ENCODE assay signal across 1 cellular context in the genomic region with DNA sequence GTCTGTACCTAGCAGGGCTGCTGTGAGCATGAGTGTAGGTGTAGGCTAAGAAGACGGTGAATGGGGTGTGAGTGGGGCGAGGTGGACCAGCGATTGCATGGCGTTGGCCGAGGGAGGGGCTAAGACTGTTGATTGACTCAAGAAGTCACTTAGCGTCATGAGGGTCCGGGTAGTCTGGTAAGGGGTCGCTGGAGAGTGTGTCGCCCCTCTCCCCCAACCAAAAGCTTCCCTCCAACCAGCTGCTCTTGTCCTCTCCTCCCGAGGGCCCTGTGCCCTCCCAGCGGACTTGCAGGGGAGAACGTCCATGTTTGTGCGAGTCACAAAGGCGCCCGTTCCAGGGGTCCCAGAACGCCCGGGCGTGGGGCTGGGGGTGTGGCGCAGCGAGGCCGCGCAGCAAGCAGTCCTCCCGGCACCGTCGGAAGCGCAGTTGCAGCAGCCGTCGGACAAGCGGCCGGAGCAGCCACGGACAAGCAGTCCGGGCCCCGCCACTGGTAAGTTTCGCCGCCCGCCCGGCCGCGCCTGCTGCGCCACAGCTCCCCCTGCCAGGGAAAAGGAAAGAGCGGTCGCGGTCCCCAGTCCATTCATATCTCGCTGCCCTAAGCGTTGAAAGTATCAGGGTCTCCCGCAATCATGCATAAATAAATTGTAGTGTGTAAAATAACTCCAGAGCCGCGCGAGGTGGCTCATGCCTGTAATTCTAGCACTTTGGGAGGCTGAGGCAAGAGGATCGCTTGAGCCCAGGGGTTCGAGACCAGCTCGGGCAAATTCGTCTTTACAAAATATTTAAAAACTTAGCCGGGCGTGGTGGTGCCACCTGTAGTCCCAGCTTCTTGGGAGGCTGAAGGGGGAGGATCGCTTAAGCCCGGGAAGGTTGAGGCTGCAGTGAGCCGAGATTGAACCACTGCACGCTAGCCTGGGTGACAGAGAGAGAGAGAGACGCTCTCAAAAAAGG.
TF ChIP-seq lines count a peak whose summit lies in the region.

A gene (plus strand): TSS at position 373 of the 952 bp plus-strand sequence. CDS start 5,968 bp downstream, outside the sequence.

TF ChIP-seq in K562, 482 proteins besides CTCF, POLR2A, EP300 and RAD21 (continued from another document and continues in another):
- 0 out of 2 replicates have a peak, but pooled peaks have one; percentile 21 for TF ChIP-seq RBFOX2 (IDR thresholded peaks at IDR 0.05; ENCODE audit: low read depth, low read length)
- TF ChIP-seq, protein P1, sequence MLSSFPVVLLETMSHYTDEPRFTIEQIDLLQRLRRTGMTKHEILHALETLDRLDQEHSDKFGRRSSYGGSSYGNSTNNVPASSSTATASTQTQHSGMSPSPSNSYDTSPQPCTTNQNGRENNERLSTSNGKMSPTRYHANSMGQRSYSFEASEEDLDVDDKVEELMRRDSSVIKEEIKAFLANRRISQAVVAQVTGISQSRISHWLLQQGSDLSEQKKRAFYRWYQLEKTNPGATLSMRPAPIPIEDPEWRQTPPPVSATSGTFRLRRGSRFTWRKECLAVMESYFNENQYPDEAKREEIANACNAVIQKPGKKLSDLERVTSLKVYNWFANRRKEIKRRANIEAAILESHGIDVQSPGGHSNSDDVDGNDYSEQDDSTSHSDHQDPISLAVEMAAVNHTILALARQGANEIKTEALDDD (IDR thresholded peaks at IDR 0.05) = no peak
- TF ChIP-seq, protein P2, sequence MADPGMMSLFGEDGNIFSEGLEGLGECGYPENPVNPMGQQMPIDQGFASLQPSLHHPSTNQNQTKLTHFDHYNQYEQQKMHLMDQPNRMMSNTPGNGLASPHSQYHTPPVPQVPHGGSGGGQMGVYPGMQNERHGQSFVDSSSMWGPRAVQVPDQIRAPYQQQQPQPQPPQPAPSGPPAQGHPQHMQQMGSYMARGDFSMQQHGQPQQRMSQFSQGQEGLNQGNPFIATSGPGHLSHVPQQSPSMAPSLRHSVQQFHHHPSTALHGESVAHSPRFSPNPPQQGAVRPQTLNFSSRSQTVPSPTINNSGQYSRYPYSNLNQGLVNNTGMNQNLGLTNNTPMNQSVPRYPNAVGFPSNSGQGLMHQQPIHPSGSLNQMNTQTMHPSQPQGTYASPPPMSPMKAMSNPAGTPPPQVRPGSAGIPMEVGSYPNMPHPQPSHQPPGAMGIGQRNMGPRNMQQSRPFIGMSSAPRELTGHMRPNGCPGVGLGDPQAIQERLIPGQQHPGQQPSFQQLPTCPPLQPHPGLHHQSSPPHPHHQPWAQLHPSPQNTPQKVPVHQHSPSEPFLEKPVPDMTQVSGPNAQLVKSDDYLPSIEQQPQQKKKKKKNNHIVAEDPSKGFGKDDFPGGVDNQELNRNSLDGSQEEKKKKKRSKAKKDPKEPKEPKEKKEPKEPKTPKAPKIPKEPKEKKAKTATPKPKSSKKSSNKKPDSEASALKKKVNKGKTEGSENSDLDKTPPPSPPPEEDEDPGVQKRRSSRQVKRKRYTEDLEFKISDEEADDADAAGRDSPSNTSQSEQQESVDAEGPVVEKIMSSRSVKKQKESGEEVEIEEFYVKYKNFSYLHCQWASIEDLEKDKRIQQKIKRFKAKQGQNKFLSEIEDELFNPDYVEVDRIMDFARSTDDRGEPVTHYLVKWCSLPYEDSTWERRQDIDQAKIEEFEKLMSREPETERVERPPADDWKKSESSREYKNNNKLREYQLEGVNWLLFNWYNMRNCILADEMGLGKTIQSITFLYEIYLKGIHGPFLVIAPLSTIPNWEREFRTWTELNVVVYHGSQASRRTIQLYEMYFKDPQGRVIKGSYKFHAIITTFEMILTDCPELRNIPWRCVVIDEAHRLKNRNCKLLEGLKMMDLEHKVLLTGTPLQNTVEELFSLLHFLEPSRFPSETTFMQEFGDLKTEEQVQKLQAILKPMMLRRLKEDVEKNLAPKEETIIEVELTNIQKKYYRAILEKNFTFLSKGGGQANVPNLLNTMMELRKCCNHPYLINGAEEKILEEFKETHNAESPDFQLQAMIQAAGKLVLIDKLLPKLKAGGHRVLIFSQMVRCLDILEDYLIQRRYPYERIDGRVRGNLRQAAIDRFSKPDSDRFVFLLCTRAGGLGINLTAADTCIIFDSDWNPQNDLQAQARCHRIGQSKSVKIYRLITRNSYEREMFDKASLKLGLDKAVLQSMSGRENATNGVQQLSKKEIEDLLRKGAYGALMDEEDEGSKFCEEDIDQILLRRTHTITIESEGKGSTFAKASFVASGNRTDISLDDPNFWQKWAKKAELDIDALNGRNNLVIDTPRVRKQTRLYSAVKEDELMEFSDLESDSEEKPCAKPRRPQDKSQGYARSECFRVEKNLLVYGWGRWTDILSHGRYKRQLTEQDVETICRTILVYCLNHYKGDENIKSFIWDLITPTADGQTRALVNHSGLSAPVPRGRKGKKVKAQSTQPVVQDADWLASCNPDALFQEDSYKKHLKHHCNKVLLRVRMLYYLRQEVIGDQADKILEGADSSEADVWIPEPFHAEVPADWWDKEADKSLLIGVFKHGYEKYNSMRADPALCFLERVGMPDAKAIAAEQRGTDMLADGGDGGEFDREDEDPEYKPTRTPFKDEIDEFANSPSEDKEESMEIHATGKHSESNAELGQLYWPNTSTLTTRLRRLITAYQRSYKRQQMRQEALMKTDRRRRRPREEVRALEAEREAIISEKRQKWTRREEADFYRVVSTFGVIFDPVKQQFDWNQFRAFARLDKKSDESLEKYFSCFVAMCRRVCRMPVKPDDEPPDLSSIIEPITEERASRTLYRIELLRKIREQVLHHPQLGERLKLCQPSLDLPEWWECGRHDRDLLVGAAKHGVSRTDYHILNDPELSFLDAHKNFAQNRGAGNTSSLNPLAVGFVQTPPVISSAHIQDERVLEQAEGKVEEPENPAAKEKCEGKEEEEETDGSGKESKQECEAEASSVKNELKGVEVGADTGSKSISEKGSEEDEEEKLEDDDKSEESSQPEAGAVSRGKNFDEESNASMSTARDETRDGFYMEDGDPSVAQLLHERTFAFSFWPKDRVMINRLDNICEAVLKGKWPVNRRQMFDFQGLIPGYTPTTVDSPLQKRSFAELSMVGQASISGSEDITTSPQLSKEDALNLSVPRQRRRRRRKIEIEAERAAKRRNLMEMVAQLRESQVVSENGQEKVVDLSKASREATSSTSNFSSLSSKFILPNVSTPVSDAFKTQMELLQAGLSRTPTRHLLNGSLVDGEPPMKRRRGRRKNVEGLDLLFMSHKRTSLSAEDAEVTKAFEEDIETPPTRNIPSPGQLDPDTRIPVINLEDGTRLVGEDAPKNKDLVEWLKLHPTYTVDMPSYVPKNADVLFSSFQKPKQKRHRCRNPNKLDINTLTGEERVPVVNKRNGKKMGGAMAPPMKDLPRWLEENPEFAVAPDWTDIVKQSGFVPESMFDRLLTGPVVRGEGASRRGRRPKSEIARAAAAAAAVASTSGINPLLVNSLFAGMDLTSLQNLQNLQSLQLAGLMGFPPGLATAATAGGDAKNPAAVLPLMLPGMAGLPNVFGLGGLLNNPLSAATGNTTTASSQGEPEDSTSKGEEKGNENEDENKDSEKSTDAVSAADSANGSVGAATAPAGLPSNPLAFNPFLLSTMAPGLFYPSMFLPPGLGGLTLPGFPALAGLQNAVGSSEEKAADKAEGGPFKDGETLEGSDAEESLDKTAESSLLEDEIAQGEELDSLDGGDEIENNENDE (IDR thresholded peaks at IDR 0.05; ENCODE audit: low read depth, low read length) = no peak
- TF ChIP-seq NCOA6 (IDR thresholded peaks at IDR 0.05) = peak; percentile 95
- no peak for TF ChIP-seq SMC3 (conservative IDR thresholded peaks at IDR 0.05; ENCODE audit: insufficient read depth, low read depth, low read length)
- TF ChIP-seq, protein P3, sequence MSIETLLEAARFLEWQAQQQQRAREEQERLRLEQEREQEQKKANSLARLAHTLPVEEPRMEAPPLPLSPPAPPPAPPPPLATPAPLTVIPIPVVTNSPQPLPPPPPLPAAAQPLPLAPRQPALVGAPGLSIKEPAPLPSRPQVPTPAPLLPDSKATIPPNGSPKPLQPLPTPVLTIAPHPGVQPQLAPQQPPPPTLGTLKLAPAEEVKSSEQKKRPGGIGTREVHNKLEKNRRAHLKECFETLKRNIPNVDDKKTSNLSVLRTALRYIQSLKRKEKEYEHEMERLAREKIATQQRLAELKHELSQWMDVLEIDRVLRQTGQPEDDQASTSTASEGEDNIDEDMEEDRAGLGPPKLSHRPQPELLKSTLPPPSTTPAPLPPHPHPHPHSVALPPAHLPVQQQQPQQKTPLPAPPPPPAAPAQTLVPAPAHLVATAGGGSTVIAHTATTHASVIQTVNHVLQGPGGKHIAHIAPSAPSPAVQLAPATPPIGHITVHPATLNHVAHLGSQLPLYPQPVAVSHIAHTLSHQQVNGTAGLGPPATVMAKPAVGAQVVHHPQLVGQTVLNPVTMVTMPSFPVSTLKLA (conservative IDR thresholded peaks at IDR 0.05) = no peak
- peak; percentile 88 for TF ChIP-seq SMARCA4 (IDR thresholded peaks at IDR 0.05)
- TF ChIP-seq, protein P4, sequence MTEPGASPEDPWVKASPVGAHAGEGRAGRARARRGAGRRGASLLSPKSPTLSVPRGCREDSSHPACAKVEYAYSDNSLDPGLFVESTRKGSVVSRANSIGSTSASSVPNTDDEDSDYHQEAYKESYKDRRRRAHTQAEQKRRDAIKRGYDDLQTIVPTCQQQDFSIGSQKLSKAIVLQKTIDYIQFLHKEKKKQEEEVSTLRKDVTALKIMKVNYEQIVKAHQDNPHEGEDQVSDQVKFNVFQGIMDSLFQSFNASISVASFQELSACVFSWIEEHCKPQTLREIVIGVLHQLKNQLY (CRISPR knock-in tag; conservative IDR thresholded peaks at IDR 0.05) = no peak
- TF ChIP-seq TAF15 (IDR thresholded peaks at IDR 0.05; ENCODE audit: low read depth, low read length) = no peak
- TF ChIP-seq ZNF707 (CRISPR knock-in tag; conservative IDR thresholded peaks at IDR 0.05) = no peak
- TF ChIP-seq NR2F6 (CRISPR knock-in tag; IDR thresholded peaks at IDR 0.05) = no peak
- peak; percentile 84 for TF ChIP-seq SMARCE1 (IDR thresholded peaks at IDR 0.05)
- TF ChIP-seq ZNF384 (IDR thresholded peaks at IDR 0.05; ENCODE audit: low read depth, low read length) = no peak
- TF ChIP-seq, protein P5, sequence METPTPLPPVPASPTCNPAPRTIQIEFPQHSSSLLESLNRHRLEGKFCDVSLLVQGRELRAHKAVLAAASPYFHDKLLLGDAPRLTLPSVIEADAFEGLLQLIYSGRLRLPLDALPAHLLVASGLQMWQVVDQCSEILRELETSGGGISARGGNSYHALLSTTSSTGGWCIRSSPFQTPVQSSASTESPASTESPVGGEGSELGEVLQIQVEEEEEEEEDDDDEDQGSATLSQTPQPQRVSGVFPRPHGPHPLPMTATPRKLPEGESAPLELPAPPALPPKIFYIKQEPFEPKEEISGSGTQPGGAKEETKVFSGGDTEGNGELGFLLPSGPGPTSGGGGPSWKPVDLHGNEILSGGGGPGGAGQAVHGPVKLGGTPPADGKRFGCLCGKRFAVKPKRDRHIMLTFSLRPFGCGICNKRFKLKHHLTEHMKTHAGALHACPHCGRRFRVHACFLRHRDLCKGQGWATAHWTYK (CRISPR knock-in tag; IDR thresholded peaks at IDR 0.05) = peak; percentile 25; the same call in 1 of the 2 replicates
- no peak for TF ChIP-seq SNRNP70 (optimal IDR thresholded peaks at IDR 0.05; ENCODE audit: low read depth, low read length)
- peak; percentile 31; the same call in 1 of the 2 replicates for TF ChIP-seq CTBP1 (IDR thresholded peaks at IDR 0.05; ENCODE audit: borderline replicate concordance)
- TF ChIP-seq, protein P6, sequence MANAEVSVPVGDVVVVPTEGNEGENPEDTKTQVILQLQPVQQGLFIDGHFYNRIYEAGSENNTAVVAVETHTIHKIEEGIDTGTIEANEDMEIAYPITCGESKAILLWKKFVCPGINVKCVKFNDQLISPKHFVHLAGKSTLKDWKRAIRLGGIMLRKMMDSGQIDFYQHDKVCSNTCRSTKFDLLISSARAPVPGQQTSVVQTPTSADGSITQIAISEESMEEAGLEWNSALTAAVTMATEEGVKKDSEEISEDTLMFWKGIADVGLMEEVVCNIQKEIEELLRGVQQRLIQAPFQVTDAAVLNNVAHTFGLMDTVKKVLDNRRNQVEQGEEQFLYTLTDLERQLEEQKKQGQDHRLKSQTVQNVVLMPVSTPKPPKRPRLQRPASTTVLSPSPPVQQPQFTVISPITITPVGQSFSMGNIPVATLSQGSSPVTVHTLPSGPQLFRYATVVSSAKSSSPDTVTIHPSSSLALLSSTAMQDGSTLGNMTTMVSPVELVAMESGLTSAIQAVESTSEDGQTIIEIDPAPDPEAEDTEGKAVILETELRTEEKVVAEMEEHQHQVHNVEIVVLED (CRISPR knock-in tag; IDR thresholded peaks at IDR 0.05) = no peak
- peak; percentile 80 for TF ChIP-seq NFIC (IDR thresholded peaks at IDR 0.05)
- TF ChIP-seq MEF2D (tag; conservative IDR thresholded peaks at IDR 0.05; ENCODE audit: low read depth) = no peak
- no peak for TF ChIP-seq ZNF311 (CRISPR knock-in tag; IDR thresholded peaks at IDR 0.05)
- no peak for TF ChIP-seq POU5F1 (IDR thresholded peaks at IDR 0.05; ENCODE audit: borderline replicate concordance, low read depth, low read length, partially characterized antibody)
- TF ChIP-seq, protein P7, sequence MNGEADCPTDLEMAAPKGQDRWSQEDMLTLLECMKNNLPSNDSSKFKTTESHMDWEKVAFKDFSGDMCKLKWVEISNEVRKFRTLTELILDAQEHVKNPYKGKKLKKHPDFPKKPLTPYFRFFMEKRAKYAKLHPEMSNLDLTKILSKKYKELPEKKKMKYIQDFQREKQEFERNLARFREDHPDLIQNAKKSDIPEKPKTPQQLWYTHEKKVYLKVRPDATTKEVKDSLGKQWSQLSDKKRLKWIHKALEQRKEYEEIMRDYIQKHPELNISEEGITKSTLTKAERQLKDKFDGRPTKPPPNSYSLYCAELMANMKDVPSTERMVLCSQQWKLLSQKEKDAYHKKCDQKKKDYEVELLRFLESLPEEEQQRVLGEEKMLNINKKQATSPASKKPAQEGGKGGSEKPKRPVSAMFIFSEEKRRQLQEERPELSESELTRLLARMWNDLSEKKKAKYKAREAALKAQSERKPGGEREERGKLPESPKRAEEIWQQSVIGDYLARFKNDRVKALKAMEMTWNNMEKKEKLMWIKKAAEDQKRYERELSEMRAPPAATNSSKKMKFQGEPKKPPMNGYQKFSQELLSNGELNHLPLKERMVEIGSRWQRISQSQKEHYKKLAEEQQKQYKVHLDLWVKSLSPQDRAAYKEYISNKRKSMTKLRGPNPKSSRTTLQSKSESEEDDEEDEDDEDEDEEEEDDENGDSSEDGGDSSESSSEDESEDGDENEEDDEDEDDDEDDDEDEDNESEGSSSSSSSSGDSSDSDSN (IDR thresholded peaks at IDR 0.05; ENCODE audit: borderline replicate concordance in 1 of 2, low read depth in 2 of 2, low read length in 2 of 2) = peak; percentile 74 to 79; a peak in 3 of 4 replicates
- TF ChIP-seq, protein P8, sequence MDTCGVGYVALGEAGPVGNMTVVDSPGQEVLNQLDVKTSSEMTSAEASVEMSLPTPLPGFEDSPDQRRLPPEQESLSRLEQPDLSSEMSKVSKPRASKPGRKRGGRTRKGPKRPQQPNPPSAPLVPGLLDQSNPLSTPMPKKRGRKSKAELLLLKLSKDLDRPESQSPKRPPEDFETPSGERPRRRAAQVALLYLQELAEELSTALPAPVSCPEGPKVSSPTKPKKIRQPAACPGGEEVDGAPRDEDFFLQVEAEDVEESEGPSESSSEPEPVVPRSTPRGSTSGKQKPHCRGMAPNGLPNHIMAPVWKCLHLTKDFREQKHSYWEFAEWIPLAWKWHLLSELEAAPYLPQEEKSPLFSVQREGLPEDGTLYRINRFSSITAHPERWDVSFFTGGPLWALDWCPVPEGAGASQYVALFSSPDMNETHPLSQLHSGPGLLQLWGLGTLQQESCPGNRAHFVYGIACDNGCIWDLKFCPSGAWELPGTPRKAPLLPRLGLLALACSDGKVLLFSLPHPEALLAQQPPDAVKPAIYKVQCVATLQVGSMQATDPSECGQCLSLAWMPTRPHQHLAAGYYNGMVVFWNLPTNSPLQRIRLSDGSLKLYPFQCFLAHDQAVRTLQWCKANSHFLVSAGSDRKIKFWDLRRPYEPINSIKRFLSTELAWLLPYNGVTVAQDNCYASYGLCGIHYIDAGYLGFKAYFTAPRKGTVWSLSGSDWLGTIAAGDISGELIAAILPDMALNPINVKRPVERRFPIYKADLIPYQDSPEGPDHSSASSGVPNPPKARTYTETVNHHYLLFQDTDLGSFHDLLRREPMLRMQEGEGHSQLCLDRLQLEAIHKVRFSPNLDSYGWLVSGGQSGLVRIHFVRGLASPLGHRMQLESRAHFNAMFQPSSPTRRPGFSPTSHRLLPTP (IDR thresholded peaks at IDR 0.05; ENCODE audit: borderline replicate concordance, extremely low read depth, insufficient read length) = no peak
- no peak for TF ChIP-seq ZNF79 (CRISPR knock-in tag; IDR thresholded peaks at IDR 0.05; ENCODE audit: low read depth)
- TF ChIP-seq PHF21A (IDR thresholded peaks at IDR 0.05; ENCODE audit: borderline replicate concordance, low read depth) = no peak
